In the genomic region with DNA sequence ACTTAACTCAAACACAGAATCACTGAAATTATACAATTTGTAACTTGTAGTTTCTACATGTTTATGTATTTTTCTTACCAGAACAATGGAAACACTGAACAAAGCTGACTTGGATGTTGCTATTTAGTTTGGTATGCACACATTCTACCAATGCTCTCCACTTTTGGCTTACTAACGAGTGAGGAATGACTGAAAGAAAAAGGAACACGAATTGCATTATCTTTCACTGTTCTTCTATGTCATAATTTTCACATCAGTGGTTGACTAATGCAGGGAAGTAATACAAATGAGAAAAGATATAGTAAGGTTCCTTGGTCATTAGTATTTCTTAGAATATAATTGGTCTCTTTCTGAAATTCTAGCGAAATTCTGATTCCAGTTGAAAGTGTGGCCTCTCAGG, we compare ENCODE assay signal across 31 cellular contexts. TPM values are rescaled to one million over a fixed set of nuclear protein-coding genes. Genes with fewer than 3 reads are reported as not detected.
DNase-seq lines count a peak whose midpoint lies in the region; ATAC-seq, FAIRE-seq and TF ChIP-seq lines count a peak whose summit lies in the region.
"Had no signal": no experiment of that assay in that cellular context is flagged by ENCODE, and none has a peak within 500 bp of the region (broad histone marks: within the 10 kb centered on the region; RNA-seq: fewer than 3 reads in every experiment).

No MANE protein-coding gene starts in this region.

- H3K27me3 ChIP-seq in bronchial epithelial cell (ENCODE audit: control insufficient read depth, insufficient read depth, low read length) = no peaks in the 10 kb centered on the region
- no peaks in the 10 kb centered on the region for H3K27me3 ChIP-seq in HAP-1 (ENCODE audit: low read depth)
- H3K27me3 ChIP-seq: heart right ventricle, ovary, transverse colon had no signal

- no peaks in the 10 kb centered on the region for H3K36me3 ChIP-seq in bronchial epithelial cell (ENCODE audit: control insufficient read depth, insufficient read depth, low read length)
- H3K36me3 ChIP-seq in HAP-1 (replicated peaks) = no peaks in the 10 kb centered on the region
- H3K36me3 ChIP-seq: heart right ventricle, lower lobe of right lung, ovary, transverse colon had no signal

- no peaks in the 10 kb centered on the region for H3K9me3 ChIP-seq in HAP-1
- H3K9me3 ChIP-seq: heart right ventricle, lower lobe of right lung, ovary, transverse colon had no signal

- FAIRE-seq in bronchial epithelial cell (lab: Jason Lieb, UNC) = no peak
- FAIRE-seq: D721Med, endometrium had no signal

- DNase-seq in AG09309 (ENCODE audit: low read depth) (peak; percentile 72), GM04504 (ENCODE audit: low read depth) (peak; percentile 60), bronchial epithelial cell (ENCODE audit: low read depth) (peak; percentile 76), foreskin fibroblast (peak; percentile 68 to 76), ACHN (no peak), HAP-1 (ENCODE audit: low spot score in 2 of 2) (no peak), NCI-H345 treated with DMSO at 0.1 percent for 48 hours (lab: John Stamatoyannopoulos, UW; ENCODE audit: unreplicated experiment) (no peak)
- DNase-seq: activated CD4-positive, alpha-beta memory T cell treated with anti-CD3 and anti-CD28 coated beads, Interleukin-2, amount 10 ng/mL, durations not matched to agents 7 days and 5 days; activated CD4-positive, alpha-beta T cell treated with anti-CD3 and anti-CD28 coated beads for 1 hour; activated CD8-positive, alpha-beta memory T cell treated with anti-CD3 and anti-CD28 coated beads, Interleukin-2, amount 50 U/mL, for 48 hours; activated naive CD4-positive, alpha-beta T cell treated with anti-CD3 and anti-CD28 coated beads, Interleukin-2, amount 10 ng/mL, durations not matched to agents 7 days and 5 days; CD4-positive, CD25-positive, alpha-beta regulatory T cell; dermis blood vessel endothelial cell; H9; heart right ventricle; Karpas-422; kidney glomerular epithelial cell; lower lobe of right lung; NCI-H510A treated with DMSO at 0.1 percent for 48 hours; ovary; PC-3; retina; stimulated activated CD4-positive, alpha-beta T cell treated with anti-CD3 and anti-CD28 coated beads, Interleukin-2, amount 100 ng/mL, for 24 hours; transverse colon had no signal

- H3K4me3 ChIP-seq in AG09309 (ENCODE audit: control insufficient read depth, low read depth, low read length) (no peak overlapping the region), bronchial epithelial cell (ENCODE audit: low read depth, low read length) (no peak overlapping the region), foreskin fibroblast (ENCODE audit: low read depth in 1 of 2, low read length in 2 of 2) (no peak overlapping the region), HAP-1 (no peak overlapping the region)
- H3K4me3 ChIP-seq: heart right ventricle, lower lobe of right lung, ovary, transverse colon had no signal

- ATAC-seq in GM21529 (IDR thresholded peaks at IDR 0.05; ENCODE audit: unreplicated experiment) = no peak
- ATAC-seq: heart right ventricle; lower lobe of right lung; natural killer cell treated with Interleukin-12 subunit alpha and Interleukin-12 subunit beta and Interleukin-15 and Interleukin-18, amount 100 ng/mL, for 72 hours; PC-3; Right ventricle myocardium inferior had no signal

- TF ChIP-seq CTCF in AG09309 (IDR thresholded peaks at IDR 0.05; ENCODE audit: control insufficient read depth, insufficient read depth, low read depth, low read length, missing control alignments) = no peak
- TF ChIP-seq CTCF in bronchial epithelial cell (IDR thresholded peaks at IDR 0.05; ENCODE audit: insufficient read depth, low read length, severe bottlenecking) = no peak
- TF ChIP-seq CTCF in foreskin fibroblast (IDR thresholded peaks at IDR 0.05; ENCODE audit: low read depth, low read length) = no peak

- no peaks in the 10 kb centered on the region for H3K4me1 ChIP-seq in HAP-1
- H3K4me1 ChIP-seq: heart right ventricle, lower lobe of right lung, transverse colon had no signal

- in situ Hi-C loops in ACHN (cut with HindIII; ENCODE audit: low pct_ligation_motif_present, low pct_unique_long_range_greater_than_20kb, low sequenced_read_pairs) (no loop called here), HAP-1 (cut with MboI; ENCODE audit: low sequenced_read_pairs) (no loop called here)

RNA-seq across cellular contexts. Expression of gene CNTN3, which starts 9.8 kb away (rescaled TPM):
- total RNA-seq in bronchial epithelial cell = 1.1 and 1.5 TPM in 2 replicates
- total RNA-seq: activated CD4-positive, alpha-beta memory T cell treated with anti-CD3 and anti-CD28 coated beads, Interleukin-2, amount 10 ng/mL, durations not matched to agents 7 days and 5 days; CD4-positive, CD25-positive, alpha-beta regulatory T cell; dermis blood vessel endothelial cell; H9; mononuclear cell; natural killer cell treated with Interleukin-12 subunit alpha and Interleukin-12 subunit beta and Interleukin-15 and Interleukin-18, amount 100 ng/mL, for 72 hours; PC-3; T-helper 2 cell treated with Interferon-gamma antibody and Interleukin-4, amounts not matched to agents 100 ng/mL and 5 ng/mL, for 36 hours had no signal

Comparison
In these comparisons a context has a peak if more than half of its experiments do, and no peak if none do; other contexts are left out.
1. DNase-seq: peak in AG09309 (single experiment), GM04504 (single experiment), bronchial epithelial cell (single experiment) and foreskin fibroblast (2 of 2); none in ACHN (single experiment), HAP-1 (0 of 2) and NCI-H345 treated with DMSO at 0.1 percent for 48 hours (single experiment).